ENCODE assay signal across 1 cellular context in genomic region chr2:218962859-218963492, GRCh38.
A peak's percentile ranks its signal among the peaks of the same experiment; 100 is the strongest.
TF ChIP-seq lines count a peak whose summit lies in the region.

No MANE protein-coding gene starts in this region.

TF ChIP-seq in HepG2, 621 proteins besides CTCF, POLR2A, EP300 and RAD21 (continued from another document and continues in another):
- TF ChIP-seq, protein P1, sequence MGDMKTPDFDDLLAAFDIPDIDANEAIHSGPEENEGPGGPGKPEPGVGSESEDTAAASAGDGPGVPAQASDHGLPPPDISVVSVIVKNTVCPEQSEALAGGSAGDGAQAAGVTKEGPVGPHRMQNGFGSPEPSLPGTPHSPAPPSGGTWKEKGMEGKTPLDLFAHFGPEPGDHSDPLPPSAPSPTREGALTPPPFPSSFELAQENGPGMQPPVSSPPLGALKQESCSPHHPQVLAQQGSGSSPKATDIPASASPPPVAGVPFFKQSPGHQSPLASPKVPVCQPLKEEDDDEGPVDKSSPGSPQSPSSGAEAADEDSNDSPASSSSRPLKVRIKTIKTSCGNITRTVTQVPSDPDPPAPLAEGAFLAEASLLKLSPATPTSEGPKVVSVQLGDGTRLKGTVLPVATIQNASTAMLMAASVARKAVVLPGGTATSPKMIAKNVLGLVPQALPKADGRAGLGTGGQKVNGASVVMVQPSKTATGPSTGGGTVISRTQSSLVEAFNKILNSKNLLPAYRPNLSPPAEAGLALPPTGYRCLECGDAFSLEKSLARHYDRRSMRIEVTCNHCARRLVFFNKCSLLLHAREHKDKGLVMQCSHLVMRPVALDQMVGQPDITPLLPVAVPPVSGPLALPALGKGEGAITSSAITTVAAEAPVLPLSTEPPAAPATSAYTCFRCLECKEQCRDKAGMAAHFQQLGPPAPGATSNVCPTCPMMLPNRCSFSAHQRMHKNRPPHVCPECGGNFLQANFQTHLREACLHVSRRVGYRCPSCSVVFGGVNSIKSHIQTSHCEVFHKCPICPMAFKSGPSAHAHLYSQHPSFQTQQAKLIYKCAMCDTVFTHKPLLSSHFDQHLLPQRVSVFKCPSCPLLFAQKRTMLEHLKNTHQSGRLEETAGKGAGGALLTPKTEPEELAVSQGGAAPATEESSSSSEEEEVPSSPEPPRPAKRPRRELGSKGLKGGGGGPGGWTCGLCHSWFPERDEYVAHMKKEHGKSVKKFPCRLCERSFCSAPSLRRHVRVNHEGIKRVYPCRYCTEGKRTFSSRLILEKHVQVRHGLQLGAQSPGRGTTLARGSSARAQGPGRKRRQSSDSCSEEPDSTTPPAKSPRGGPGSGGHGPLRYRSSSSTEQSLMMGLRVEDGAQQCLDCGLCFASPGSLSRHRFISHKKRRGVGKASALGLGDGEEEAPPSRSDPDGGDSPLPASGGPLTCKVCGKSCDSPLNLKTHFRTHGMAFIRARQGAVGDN (CRISPR knock-in tag; IDR thresholded peaks at IDR 0.05), result peak; percentile 66
- TF ChIP-seq ZNF546 (CRISPR knock-in tag; conservative IDR thresholded peaks at IDR 0.05) (peak; percentile 61; the same call in 1 of the 2 replicates), ZNF207 (IDR thresholded peaks at IDR 0.05; ENCODE audit: borderline replicate concordance) (no peak), MLX (CRISPR knock-in tag; IDR thresholded peaks at IDR 0.05) (no peak), PPARG (CRISPR knock-in tag; conservative IDR thresholded peaks at IDR 0.05) (0 out of 2 replicates have a peak, but pooled peaks have one; percentile 64), POLR2AphosphoS2 (IDR thresholded peaks at IDR 0.05; ENCODE audit: low read depth, low read length) (no peak), NFIB (CRISPR knock-in tag; IDR thresholded peaks at IDR 0.05; ENCODE audit: borderline replicate concordance) (no peak), ZBTB21 (CRISPR knock-in tag; IDR thresholded peaks at IDR 0.05) (peak; percentile 73; the same call in 1 of the 2 replicates), TBX3 (IDR thresholded peaks at IDR 0.05; ENCODE audit: borderline replicate concordance) (no peak), NR2F1 (CRISPR knock-in tag; IDR thresholded peaks at IDR 0.05) (no peak), ZFP36L2 (CRISPR knock-in tag; IDR thresholded peaks at IDR 0.05) (peak; percentile 94; the same call in 1 of the 2 replicates), FOXM1 (CRISPR knock-in tag; IDR thresholded peaks at IDR 0.05) (peak; percentile 40; the same call in 1 of the 2 replicates), U2AF1 (optimal IDR thresholded peaks at IDR 0.05; ENCODE audit: low read depth, low read length) (no peak), IKZF1 (IDR thresholded peaks at IDR 0.05) (no peak), ZNF30 (CRISPR knock-in tag; IDR thresholded peaks at IDR 0.05) (0 out of 2 replicates have a peak, but pooled peaks have one; percentile 64), ZFP90 (CRISPR knock-in tag; IDR thresholded peaks at IDR 0.05; ENCODE audit: borderline replicate concordance) (0 out of 2 replicates have a peak, but pooled peaks have one; percentile 79), XBP1 (CRISPR knock-in tag; IDR thresholded peaks at IDR 0.05) (peak; percentile 86; the same call in 1 of the 2 replicates), ZNF678 (CRISPR knock-in tag; IDR thresholded peaks at IDR 0.05) (no peak), ZBTB8A (CRISPR knock-in tag; IDR thresholded peaks at IDR 0.05; ENCODE audit: borderline replicate concordance, low read depth) (no peak), MLLT10 (CRISPR knock-in tag; IDR thresholded peaks at IDR 0.05) (no peak), HNRNPH1 (optimal IDR thresholded peaks at IDR 0.05; ENCODE audit: low read depth, low read length) (no peak), ZNF770 (CRISPR knock-in tag; IDR thresholded peaks at IDR 0.05) (0 out of 2 replicates have a peak, but pooled peaks have one; percentile 10), NR2F6 (IDR thresholded peaks at IDR 0.05) (no peak), NR2F6 (CRISPR knock-in tag; IDR thresholded peaks at IDR 0.05) (no peak), DDIT3 (CRISPR knock-in tag; IDR thresholded peaks at IDR 0.05) (no peak), ZNF674 (CRISPR knock-in tag; IDR thresholded peaks at IDR 0.05; ENCODE audit: low read depth) (no peak), ZBTB20 (CRISPR knock-in tag; IDR thresholded peaks at IDR 0.05; ENCODE audit: borderline replicate concordance, low read depth) (peak; percentile 89; the same call in 1 of the 2 replicates), NFE2L1 (CRISPR knock-in tag; IDR thresholded peaks at IDR 0.05; ENCODE audit: borderline replicate concordance) (no peak), ZNF572 (CRISPR knock-in tag; IDR thresholded peaks at IDR 0.05) (no peak), NAIF1 (CRISPR knock-in tag; IDR thresholded peaks at IDR 0.05; ENCODE audit: borderline replicate concordance) (peak; percentile 64; the same call in 1 of the 2 replicates), SATB2 (CRISPR knock-in tag; IDR thresholded peaks at IDR 0.05) (peak; percentile 98), ZNF749 (CRISPR knock-in tag; IDR thresholded peaks at IDR 0.05; ENCODE audit: borderline replicate concordance) (peak; percentile 75; the same call in 1 of the 2 replicates), ZNF670 (CRISPR knock-in tag; IDR thresholded peaks at IDR 0.05; ENCODE audit: borderline replicate concordance) (no peak), POLR2AphosphoS5 (IDR thresholded peaks at IDR 0.05; ENCODE audit: low read depth, low read length) (no peak), ZSCAN21 (CRISPR knock-in tag; IDR thresholded peaks at IDR 0.05; ENCODE audit: borderline replicate concordance) (peak; percentile 85), E2F5 (CRISPR knock-in tag; conservative IDR thresholded peaks at IDR 0.05) (peak; percentile 70), ZNF296 (CRISPR knock-in tag; conservative IDR thresholded peaks at IDR 0.05) (peak; percentile 95), TOPORS (CRISPR knock-in tag; IDR thresholded peaks at IDR 0.05) (peak; percentile 67; the same call in 1 of the 2 replicates), STAG1 (CRISPR knock-in tag; IDR thresholded peaks at IDR 0.05) (no peak), ONECUT2 (CRISPR knock-in tag; IDR thresholded peaks at IDR 0.05) (peak; percentile 58; the same call in 1 of the 2 replicates), TP53 (CRISPR knock-in tag; conservative IDR thresholded peaks at IDR 0.05) (0 out of 2 replicates have a peak, but pooled peaks have one; percentile 45), KDM1A (CRISPR knock-in tag; IDR thresholded peaks at IDR 0.05) (no peak), HDAC1 (CRISPR knock-in tag; IDR thresholded peaks at IDR 0.05) (peak; percentile 47; the same call in 1 of the 2 replicates), RXRB (CRISPR knock-in tag; IDR thresholded peaks at IDR 0.05; ENCODE audit: borderline replicate concordance) (peak; percentile 81), SMYD3 (CRISPR knock-in tag; IDR thresholded peaks at IDR 0.05) (peak; percentile 73; the same call in 1 of the 2 replicates), ZNF510 (CRISPR knock-in tag; IDR thresholded peaks at IDR 0.05; ENCODE audit: low read depth) (no peak), RFXAP (CRISPR knock-in tag; IDR thresholded peaks at IDR 0.05; ENCODE audit: borderline replicate concordance) (0 out of 2 replicates have a peak, but pooled peaks have one; percentile 67), MAZ (IDR thresholded peaks at IDR 0.05; ENCODE audit: borderline replicate concordance, low read depth, low read length) (no peak), MAZ (CRISPR knock-in tag; IDR thresholded peaks at IDR 0.05; ENCODE audit: low read depth) (peak; percentile 86), DMAP1 (CRISPR knock-in tag; IDR thresholded peaks at IDR 0.05) (no peak)
- TF ChIP-seq, protein P2, sequence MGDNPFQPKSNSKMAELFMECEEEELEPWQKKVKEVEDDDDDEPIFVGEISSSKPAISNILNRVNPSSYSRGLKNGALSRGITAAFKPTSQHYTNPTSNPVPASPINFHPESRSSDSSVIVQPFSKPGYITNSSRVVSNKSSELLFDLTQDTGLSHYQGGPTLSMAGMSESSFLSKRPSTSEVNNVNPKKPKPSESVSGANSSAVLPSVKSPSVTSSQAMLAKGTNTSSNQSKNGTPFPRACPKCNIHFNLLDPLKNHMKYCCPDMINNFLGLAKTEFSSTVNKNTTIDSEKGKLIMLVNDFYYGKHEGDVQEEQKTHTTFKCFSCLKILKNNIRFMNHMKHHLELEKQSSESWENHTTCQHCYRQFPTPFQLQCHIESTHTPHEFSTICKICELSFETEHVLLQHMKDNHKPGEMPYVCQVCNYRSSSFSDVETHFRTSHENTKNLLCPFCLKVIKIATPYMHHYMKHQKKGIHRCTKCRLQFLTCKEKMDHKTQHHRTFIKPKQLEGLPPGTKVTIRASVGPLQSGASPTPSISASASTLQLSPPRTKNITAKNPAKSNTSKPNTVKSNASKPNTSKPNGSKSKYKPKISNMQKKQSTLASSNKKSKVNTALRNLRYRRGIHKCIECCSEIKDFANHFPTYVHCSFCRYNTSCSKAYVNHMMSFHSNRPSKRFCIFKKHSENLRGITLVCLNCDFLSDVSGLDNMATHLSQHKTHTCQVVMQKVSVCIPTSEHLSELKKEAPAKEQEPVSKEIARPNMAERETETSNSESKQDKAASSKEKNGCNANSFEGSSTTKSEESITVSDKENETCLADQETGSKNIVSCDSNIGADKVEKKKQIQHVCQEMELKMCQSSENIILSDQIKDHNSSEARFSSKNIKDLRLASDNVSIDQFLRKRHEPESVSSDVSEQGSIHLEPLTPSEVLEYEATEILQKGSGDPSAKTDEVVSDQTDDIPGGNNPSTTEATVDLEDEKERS (CRISPR knock-in tag; IDR thresholded peaks at IDR 0.05), result no peak
- TF ChIP-seq, protein P3, sequence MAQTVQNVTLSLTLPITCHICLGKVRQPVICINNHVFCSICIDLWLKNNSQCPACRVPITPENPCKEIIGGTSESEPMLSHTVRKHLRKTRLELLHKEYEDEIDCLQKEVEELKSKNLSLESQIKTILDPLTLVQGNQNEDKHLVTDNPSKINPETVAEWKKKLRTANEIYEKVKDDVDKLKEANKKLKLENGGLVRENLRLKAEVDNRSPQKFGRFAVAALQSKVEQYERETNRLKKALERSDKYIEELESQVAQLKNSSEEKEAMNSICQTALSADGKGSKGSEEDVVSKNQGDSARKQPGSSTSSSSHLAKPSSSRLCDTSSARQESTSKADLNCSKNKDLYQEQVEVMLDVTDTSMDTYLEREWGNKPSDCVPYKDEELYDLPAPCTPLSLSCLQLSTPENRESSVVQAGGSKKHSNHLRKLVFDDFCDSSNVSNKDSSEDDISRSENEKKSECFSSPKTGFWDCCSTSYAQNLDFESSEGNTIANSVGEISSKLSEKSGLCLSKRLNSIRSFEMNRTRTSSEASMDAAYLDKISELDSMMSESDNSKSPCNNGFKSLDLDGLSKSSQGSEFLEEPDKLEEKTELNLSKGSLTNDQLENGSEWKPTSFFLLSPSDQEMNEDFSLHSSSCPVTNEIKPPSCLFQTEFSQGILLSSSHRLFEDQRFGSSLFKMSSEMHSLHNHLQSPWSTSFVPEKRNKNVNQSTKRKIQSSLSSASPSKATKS (CRISPR knock-in tag; IDR thresholded peaks at IDR 0.05), result no peak
